Comparison of ENCODE assay signal across 1 cellular context in the genomic region with DNA sequence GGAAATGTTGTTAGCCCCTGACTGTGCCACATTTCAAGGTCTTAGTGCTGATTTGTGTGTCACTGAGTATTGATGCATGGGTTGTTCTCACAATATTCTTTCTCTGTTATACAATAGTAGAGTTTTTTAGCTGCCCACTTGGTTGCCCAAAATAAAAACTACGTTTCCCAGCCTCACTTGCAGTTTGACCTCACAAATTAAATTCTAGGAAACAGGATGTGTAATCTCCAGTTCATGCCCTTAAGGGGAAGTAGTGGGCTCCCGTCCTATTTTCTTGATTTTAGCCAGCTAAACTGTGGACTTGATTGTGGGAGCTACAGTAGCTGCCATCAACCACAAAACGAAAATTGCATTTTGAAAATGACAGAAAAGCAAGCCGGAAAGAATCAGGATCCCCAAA.
TF ChIP-seq lines count a peak whose summit lies in the region.

No MANE protein-coding gene starts in this region.

TF ChIP-seq in H1, 55 proteins besides CTCF, POLR2A, EP300 and RAD21 (continued from another document):
- TF ChIP-seq SIX5 (IDR thresholded peaks at IDR 0.05; ENCODE audit: low read depth, low read length) = peak; percentile 36
- TF ChIP-seq POU5F1 (IDR thresholded peaks at IDR 0.05; ENCODE audit: low read depth, low read length) = no peak
- TF ChIP-seq SRF (IDR thresholded peaks at IDR 0.05; ENCODE audit: low read depth, low read length) = peak; percentile 66
